1 cellular context compared by ENCODE assay signal in the genomic region with DNA sequence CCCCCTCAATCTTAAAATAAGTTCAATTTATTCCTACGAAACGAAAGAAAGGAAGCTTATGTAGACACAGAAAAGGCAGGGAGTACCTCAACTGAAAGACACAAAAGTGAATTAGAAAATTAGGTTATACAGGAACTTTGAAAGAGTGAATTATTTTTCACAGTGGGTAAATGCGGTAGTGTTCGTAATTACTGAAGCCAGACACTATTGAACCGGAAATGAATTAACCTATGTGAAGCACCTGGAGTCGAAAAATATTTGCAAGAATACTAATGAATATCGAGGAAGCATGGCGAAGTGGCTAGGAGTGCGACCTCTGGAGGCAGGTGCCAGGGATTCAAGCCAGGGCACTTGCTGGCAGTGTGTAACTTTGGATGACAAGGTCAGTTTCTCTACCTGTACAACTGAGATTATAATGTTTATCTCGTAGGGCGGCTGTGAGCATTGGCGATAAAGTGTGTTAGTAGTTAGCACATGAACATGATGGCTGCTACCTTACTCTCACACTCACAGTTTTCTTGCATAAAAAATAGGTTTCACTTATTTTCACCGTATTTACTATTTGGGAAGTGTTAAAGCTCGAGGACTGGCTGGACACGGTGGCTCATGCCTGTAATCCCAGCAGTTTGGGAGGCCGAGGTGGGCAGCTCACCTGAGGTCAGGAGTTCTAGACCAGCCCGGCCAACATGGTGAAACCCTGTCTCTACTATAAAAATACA.
TF ChIP-seq lines count a peak whose summit lies in the region.

No MANE protein-coding gene starts in this region.

TF ChIP-seq in K562, 482 proteins besides CTCF, POLR2A, EP300 and RAD21 (continued from another document):
- TF ChIP-seq, protein P1, sequence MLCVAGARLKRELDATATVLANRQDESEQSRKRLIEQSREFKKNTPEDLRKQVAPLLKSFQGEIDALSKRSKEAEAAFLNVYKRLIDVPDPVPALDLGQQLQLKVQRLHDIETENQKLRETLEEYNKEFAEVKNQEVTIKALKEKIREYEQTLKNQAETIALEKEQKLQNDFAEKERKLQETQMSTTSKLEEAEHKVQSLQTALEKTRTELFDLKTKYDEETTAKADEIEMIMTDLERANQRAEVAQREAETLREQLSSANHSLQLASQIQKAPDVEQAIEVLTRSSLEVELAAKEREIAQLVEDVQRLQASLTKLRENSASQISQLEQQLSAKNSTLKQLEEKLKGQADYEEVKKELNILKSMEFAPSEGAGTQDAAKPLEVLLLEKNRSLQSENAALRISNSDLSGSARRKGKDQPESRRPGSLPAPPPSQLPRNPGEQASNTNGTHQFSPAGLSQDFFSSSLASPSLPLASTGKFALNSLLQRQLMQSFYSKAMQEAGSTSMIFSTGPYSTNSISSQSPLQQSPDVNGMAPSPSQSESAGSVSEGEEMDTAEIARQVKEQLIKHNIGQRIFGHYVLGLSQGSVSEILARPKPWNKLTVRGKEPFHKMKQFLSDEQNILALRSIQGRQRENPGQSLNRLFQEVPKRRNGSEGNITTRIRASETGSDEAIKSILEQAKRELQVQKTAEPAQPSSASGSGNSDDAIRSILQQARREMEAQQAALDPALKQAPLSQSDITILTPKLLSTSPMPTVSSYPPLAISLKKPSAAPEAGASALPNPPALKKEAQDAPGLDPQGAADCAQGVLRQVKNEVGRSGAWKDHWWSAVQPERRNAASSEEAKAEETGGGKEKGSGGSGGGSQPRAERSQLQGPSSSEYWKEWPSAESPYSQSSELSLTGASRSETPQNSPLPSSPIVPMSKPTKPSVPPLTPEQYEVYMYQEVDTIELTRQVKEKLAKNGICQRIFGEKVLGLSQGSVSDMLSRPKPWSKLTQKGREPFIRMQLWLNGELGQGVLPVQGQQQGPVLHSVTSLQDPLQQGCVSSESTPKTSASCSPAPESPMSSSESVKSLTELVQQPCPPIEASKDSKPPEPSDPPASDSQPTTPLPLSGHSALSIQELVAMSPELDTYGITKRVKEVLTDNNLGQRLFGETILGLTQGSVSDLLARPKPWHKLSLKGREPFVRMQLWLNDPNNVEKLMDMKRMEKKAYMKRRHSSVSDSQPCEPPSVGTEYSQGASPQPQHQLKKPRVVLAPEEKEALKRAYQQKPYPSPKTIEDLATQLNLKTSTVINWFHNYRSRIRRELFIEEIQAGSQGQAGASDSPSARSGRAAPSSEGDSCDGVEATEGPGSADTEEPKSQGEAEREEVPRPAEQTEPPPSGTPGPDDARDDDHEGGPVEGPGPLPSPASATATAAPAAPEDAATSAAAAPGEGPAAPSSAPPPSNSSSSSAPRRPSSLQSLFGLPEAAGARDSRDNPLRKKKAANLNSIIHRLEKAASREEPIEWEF (CRISPR knock-in tag; IDR thresholded peaks at IDR 0.05): no peak
- TF ChIP-seq CTBP1 (IDR thresholded peaks at IDR 0.05; ENCODE audit: borderline replicate concordance): peak; percentile 85; the same call in 1 of the 2 replicates
- no peak for TF ChIP-seq SUPT5H (IDR thresholded peaks at IDR 0.05)
- TF ChIP-seq DDX20 (tag; IDR thresholded peaks at IDR 0.05; ENCODE audit: low read depth): no peak
- no peak for TF ChIP-seq KLF10 (CRISPR knock-in tag; IDR thresholded peaks at IDR 0.05)
- TF ChIP-seq ZC3H4 (CRISPR knock-in tag; IDR thresholded peaks at IDR 0.05; ENCODE audit: borderline replicate concordance): no peak
- TF ChIP-seq, protein P2, sequence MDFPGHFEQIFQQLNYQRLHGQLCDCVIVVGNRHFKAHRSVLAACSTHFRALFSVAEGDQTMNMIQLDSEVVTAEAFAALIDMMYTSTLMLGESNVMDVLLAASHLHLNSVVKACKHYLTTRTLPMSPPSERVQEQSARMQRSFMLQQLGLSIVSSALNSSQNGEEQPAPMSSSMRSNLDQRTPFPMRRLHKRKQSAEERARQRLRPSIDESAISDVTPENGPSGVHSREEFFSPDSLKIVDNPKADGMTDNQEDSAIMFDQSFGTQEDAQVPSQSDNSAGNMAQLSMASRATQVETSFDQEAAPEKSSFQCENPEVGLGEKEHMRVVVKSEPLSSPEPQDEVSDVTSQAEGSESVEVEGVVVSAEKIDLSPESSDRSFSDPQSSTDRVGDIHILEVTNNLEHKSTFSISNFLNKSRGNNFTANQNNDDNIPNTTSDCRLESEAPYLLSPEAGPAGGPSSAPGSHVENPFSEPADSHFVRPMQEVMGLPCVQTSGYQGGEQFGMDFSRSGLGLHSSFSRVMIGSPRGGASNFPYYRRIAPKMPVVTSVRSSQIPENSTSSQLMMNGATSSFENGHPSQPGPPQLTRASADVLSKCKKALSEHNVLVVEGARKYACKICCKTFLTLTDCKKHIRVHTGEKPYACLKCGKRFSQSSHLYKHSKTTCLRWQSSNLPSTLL (IDR thresholded peaks at IDR 0.05): no peak
- TF ChIP-seq PHF8 (IDR thresholded peaks at IDR 0.05; ENCODE audit: borderline replicate concordance, low read length): no peak
- TF ChIP-seq, protein P3, sequence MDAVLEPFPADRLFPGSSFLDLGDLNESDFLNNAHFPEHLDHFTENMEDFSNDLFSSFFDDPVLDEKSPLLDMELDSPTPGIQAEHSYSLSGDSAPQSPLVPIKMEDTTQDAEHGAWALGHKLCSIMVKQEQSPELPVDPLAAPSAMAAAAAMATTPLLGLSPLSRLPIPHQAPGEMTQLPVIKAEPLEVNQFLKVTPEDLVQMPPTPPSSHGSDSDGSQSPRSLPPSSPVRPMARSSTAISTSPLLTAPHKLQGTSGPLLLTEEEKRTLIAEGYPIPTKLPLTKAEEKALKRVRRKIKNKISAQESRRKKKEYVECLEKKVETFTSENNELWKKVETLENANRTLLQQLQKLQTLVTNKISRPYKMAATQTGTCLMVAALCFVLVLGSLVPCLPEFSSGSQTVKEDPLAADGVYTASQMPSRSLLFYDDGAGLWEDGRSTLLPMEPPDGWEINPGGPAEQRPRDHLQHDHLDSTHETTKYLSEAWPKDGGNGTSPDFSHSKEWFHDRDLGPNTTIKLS (IDR thresholded peaks at IDR 0.05; ENCODE audit: borderline replicate concordance, low read depth): no peak
- no peak for TF ChIP-seq HNRNPH1 (optimal IDR thresholded peaks at IDR 0.05; ENCODE audit: low read depth, low read length)
- no peak; the same call in 1 of the 2 replicates for TF ChIP-seq POLR2H (tag; IDR thresholded peaks at IDR 0.05; ENCODE audit: low read depth)
- TF ChIP-seq ZFPM2 (CRISPR knock-in tag; IDR thresholded peaks at IDR 0.05): no peak
- TF ChIP-seq THRAP3 (IDR thresholded peaks at IDR 0.05; ENCODE audit: borderline replicate concordance): 0 out of 2 replicates have a peak, but pooled peaks have one; percentile 32
- TF ChIP-seq BRD9 (IDR thresholded peaks at IDR 0.05; ENCODE audit: low read depth, partially characterized antibody): peak; percentile 89
- TF ChIP-seq NFRKB (IDR thresholded peaks at IDR 0.05; ENCODE audit: low read depth): 0 out of 2 replicates have a peak, but pooled peaks have one; percentile 41
- TF ChIP-seq, protein P4, sequence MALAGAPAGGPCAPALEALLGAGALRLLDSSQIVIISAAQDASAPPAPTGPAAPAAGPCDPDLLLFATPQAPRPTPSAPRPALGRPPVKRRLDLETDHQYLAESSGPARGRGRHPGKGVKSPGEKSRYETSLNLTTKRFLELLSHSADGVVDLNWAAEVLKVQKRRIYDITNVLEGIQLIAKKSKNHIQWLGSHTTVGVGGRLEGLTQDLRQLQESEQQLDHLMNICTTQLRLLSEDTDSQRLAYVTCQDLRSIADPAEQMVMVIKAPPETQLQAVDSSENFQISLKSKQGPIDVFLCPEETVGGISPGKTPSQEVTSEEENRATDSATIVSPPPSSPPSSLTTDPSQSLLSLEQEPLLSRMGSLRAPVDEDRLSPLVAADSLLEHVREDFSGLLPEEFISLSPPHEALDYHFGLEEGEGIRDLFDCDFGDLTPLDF (CRISPR knock-in tag; IDR thresholded peaks at IDR 0.05): no peak
- no peak for TF ChIP-seq RHOXF2B (CRISPR knock-in tag; conservative IDR thresholded peaks at IDR 0.05)
- no peak for TF ChIP-seq CEBPG (CRISPR knock-in tag; IDR thresholded peaks at IDR 0.05)
- TF ChIP-seq CEBPG (tag; conservative IDR thresholded peaks at IDR 0.05 in 1 of 2, IDR thresholded peaks at IDR 0.05 in 1 of 2): no peak
- 0 out of 2 replicates have a peak, but pooled peaks have one; percentile 52 for TF ChIP-seq EP400 (IDR thresholded peaks at IDR 0.05)
- no peak for TF ChIP-seq NCOA2 (IDR thresholded peaks at IDR 0.05; ENCODE audit: partially characterized antibody in 2 of 2)
- TF ChIP-seq, protein P5, sequence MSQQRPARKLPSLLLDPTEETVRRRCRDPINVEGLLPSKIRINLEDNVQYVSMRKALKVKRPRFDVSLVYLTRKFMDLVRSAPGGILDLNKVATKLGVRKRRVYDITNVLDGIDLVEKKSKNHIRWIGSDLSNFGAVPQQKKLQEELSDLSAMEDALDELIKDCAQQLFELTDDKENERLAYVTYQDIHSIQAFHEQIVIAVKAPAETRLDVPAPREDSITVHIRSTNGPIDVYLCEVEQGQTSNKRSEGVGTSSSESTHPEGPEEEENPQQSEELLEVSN (IDR thresholded peaks at IDR 0.05; ENCODE audit: borderline replicate concordance in 1 of 2, extremely low read depth in 1 of 2, insufficient read depth in 1 of 2, insufficient read length in 1 of 2, low read depth in 1 of 2, low read length in 1 of 2, poor library complexity in 1 of 2, severe bottlenecking in 1 of 2): no peak
- TF ChIP-seq ESRRA (IDR thresholded peaks at IDR 0.05; ENCODE audit: borderline replicate concordance, low read depth): peak; percentile 61
- TF ChIP-seq IRF2 (CRISPR knock-in tag; IDR thresholded peaks at IDR 0.05): no peak
- peak; percentile 73 for TF ChIP-seq SOX6 (IDR thresholded peaks at IDR 0.05)
- peak in 1 of 2 experiments; percentile 75; a peak in 2 of 4 replicates for TF ChIP-seq ARNT (IDR thresholded peaks at IDR 0.05)
